Comparison of ENCODE assay signal across 8 cellular contexts in the genomic region with DNA sequence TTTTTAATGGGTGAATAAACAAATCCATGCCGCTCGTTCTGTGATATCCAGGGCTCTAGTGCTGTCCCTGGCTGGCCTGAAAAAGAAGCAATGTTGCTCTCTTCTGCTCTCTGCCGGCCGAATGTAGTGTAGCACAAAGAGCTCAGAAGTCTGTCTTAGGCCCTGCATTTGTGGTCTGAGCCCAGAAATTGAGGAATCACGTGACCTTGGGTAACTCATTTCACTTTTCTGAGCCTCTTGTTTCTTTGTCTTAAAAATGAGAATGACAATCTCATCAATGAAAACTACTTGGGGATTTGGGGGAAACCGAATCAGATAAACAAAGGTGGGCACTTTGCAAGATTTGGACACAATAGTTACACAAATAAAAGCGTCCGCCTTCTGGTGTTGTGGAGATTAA.
A peak's percentile ranks its signal among the peaks of the same experiment; 100 is the strongest.
DNase-seq lines count a peak whose midpoint lies in the region; ATAC-seq, FAIRE-seq and TF ChIP-seq lines count a peak whose summit lies in the region.

No MANE protein-coding gene starts in this region.

- H3K27ac ChIP-seq in breast epithelium, result no peak overlapping the region
- H3K27ac ChIP-seq in keratinocyte (ENCODE audit: control insufficient read depth, insufficient read depth, low read length), result no peak overlapping the region

- FAIRE-seq in keratinocyte (lab: Jason Lieb, UNC), result peak; percentile 90

- H3K27me3 ChIP-seq in breast epithelium (no peaks in the 10 kb centered on the region), keratinocyte (ENCODE audit: control insufficient read depth, extremely low read depth, insufficient read depth, low read length) (no peaks in the 10 kb centered on the region)

- dilution Hi-C loops in keratinocyte (cut with MboI; ENCODE audit: extremely low pct_ligation_motif_present, low sequenced_read_pairs), result loop anchor here (25.0 kb wide), 1 partner anchor 112 kb away; no protein-coding TSS in a partner anchor

- H3K79me2 ChIP-seq in keratinocyte (ENCODE audit: control insufficient read depth, insufficient read depth, low read length), result no peaks in the 10 kb centered on the region

- no peaks in the 10 kb centered on the region for H3K9me3 ChIP-seq in breast epithelium
- H3K9me3 ChIP-seq in keratinocyte (ENCODE audit: control insufficient read depth, low read depth, low read length), result no peaks in the 10 kb centered on the region

- TF ChIP-seq CTCF in breast epithelium (IDR thresholded peaks at IDR 0.05) (peak; percentile 24 to 73 (median 57)), keratinocyte (optimal IDR thresholded peaks at IDR 0.05 in 1 of 3, IDR thresholded peaks at IDR 0.05 in 1 of 3, conservative IDR thresholded peaks at IDR 0.05 in 1 of 3; ENCODE audit: extremely low read depth in 1 of 3, insufficient read depth in 2 of 3, low read length in 3 of 3) (peak; percentile 68 to 77 (median 74))

- H3K4me2 ChIP-seq in keratinocyte (ENCODE audit: control insufficient read depth, extremely low read depth, insufficient read depth, low read depth, low read length), result no peak overlapping the region

- no peak overlapping the region for H3K4me3 ChIP-seq in Jurkat, Clone E6-1 (ENCODE audit: low read length)
- H3K4me3 ChIP-seq in breast epithelium (no peak overlapping the region), keratinocyte (ENCODE audit: control insufficient read depth in 2 of 3, extremely low read depth in 1 of 3, insufficient read depth in 2 of 3, low read depth in 1 of 3, low read length in 3 of 3) (no peak overlapping the region)

- DNase-seq in NCI-H82 (lab: John Stamatoyannopoulos, UW) (peak; percentile 70), NCI-H82 treated with DMSO at 0.1 percent for 48 hours (lab: John Stamatoyannopoulos, UW; ENCODE audit: unreplicated experiment) (no peak), SW480 (ENCODE audit: low spot score) (peak; percentile 46), breast epithelium (ENCODE audit: low spot score in 2 of 2) (peak; percentile 46 to 59), keratinocyte (ENCODE audit: low read depth, low spot score) (no peak)
- DNase-seq in Jurkat, Clone E6-1 (ENCODE audit: low read depth, low spot score), result peak; percentile 52
- DNase-seq in stimulated activated CD4-positive, alpha-beta T cell treated with anti-CD3 and anti-CD28 coated beads, Interleukin-1b, Interleukin-23, amount 100 ng/mL, for 48 hours, result peak; percentile 39

- H4K20me1 ChIP-seq in keratinocyte (ENCODE audit: control insufficient read depth, extremely low read depth, insufficient read depth, low read length), result no peaks in the 10 kb centered on the region

- H3K9ac ChIP-seq in keratinocyte (ENCODE audit: control insufficient read depth, extremely low read depth, insufficient read depth, low read length), result no peak overlapping the region

- TF ChIP-seq POLR2A in breast epithelium (IDR thresholded peaks at IDR 0.05), result no peak

- H2AFZ ChIP-seq in keratinocyte (ENCODE audit: control insufficient read depth, low read length), result no peak overlapping the region

- H3K36me3 ChIP-seq in breast epithelium, result no peaks in the 10 kb centered on the region
- H3K36me3 ChIP-seq in keratinocyte (ENCODE audit: control insufficient read depth in 2 of 2, extremely low read depth in 1 of 2, insufficient read depth in 2 of 2, low read length in 2 of 2), result no peaks in the 10 kb centered on the region

- no peak for ATAC-seq in GM21526 (IDR thresholded peaks at IDR 0.05; ENCODE audit: low FRiP score, unreplicated experiment)

- H3K4me1 ChIP-seq in breast epithelium (no peaks in the 10 kb centered on the region), keratinocyte (ENCODE audit: control insufficient read depth, extremely low read depth, insufficient read depth, low read length) (no peaks in the 10 kb centered on the region)

- intact Hi-C loops in breast epithelium (cut with DNase I; ENCODE audit: low total_unique reads), result no loop called here

- no peaks in the 10 kb centered on the region for H3K9me1 ChIP-seq in keratinocyte (ENCODE audit: control insufficient read depth, extremely low read depth, insufficient read depth, low read length)

Comparison
In these comparisons a context has a peak if more than half of its experiments do, and no peak if none do; other contexts are left out.
1. DNase-seq: peak in NCI-H82 (single experiment), Jurkat, Clone E6-1 (single experiment), SW480 (single experiment), breast epithelium (2 of 2) and stimulated activated CD4-positive, alpha-beta T cell treated with anti-CD3 and anti-CD28 coated beads, Interleukin-1b, Interleukin-23, amount 100 ng/mL, for 48 hours (single experiment); none in NCI-H82 treated with DMSO at 0.1 percent for 48 hours (single experiment) and keratinocyte (single experiment).